32 cellular contexts compared by ENCODE assay signal in the genomic region with DNA sequence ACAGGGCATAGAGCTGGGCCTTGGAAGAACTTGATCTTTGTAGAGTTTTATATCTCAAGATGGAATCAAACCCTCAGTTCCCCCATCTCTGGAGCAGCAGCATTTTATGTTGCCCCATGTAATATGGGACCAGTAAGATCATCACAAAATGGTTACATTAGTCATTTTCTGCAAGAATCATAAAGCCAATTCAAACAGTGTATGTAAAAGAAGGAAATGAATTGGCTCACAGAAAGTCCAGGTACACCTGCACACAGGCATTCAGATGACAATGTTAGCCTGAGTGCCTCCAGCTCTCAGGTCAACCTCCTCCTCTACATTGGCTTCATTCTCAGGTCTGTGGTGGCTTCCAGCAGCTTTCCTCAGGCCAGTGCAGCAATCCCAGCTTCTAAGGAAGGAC. TPM values are rescaled to one million over a fixed set of nuclear protein-coding genes. Genes with fewer than 3 reads are reported as not detected.
DNase-seq lines count a peak whose midpoint lies in the region; ATAC-seq and TF ChIP-seq lines count a peak whose summit lies in the region.
"Had no signal": no experiment of that assay in that cellular context is flagged by ENCODE, and none has a peak within 500 bp of the region (broad histone marks: within the 10 kb centered on the region; RNA-seq: fewer than 3 reads in every experiment).

No MANE protein-coding gene starts in this region.

- peak overlapping the region; percentile 66 for H3K27ac Mint-ChIP-seq in activated CD8-positive, alpha-beta memory T cell treated with anti-CD3 and anti-CD28 coated beads, Interleukin-2, amount 10 ng/mL, durations not matched to agents 7 days and 5 days
- H3K27ac Mint-ChIP-seq in CD8-positive, alpha-beta T cell: peak overlapping the region; percentile 78
- peak overlapping the region; percentile 58 for H3K27ac Mint-ChIP-seq in activated naive CD8-positive, alpha-beta T cell
- peak overlapping the region; percentile 79 to 91 for H3K27ac Mint-ChIP-seq in natural killer cell

- peaks cover 35% of the 10 kb centered on the region for H3K4me1 Mint-ChIP-seq in activated CD8-positive, alpha-beta memory T cell treated with anti-CD3 and anti-CD28 coated beads, Interleukin-2, amount 10 ng/mL, durations not matched to agents 7 days and 5 days
- H3K4me1 Mint-ChIP-seq in CD8-positive, alpha-beta T cell (ENCODE audit: low read depth): peaks cover 37% of the 10 kb centered on the region
- peaks cover 48% of the 10 kb centered on the region for H3K4me1 Mint-ChIP-seq in activated naive CD8-positive, alpha-beta T cell (ENCODE audit: low read depth)
- peaks cover 55 to 64% of the 10 kb centered on the region in 2 donors for H3K4me1 Mint-ChIP-seq in natural killer cell

- TF ChIP-seq CTCF in CD8-positive, alpha-beta T cell (IDR thresholded peaks at IDR 0.05): no peak
- no peak for TF ChIP-seq CTCF in natural killer cell (IDR thresholded peaks at IDR 0.05)

- no peak overlapping the region for H3K4me3 Mint-ChIP-seq in activated CD8-positive, alpha-beta memory T cell treated with anti-CD3 and anti-CD28 coated beads, Interleukin-2, amount 10 ng/mL, durations not matched to agents 7 days and 5 days
- no peak overlapping the region for H3K4me3 Mint-ChIP-seq in CD8-positive, alpha-beta T cell
- H3K4me3 Mint-ChIP-seq in activated naive CD8-positive, alpha-beta T cell: no peak overlapping the region
- no peak overlapping the region for H3K4me3 Mint-ChIP-seq in natural killer cell
- H3K4me3 Mint-ChIP-seq: central memory CD8-positive, alpha-beta T cell had no signal

- DNase-seq in activated CD8-positive, alpha-beta memory T cell treated with anti-CD3 and anti-CD28 coated beads, Interleukin-2, amount 10 ng/mL, durations not matched to agents 7 days and 5 days: no peak
- no peak for DNase-seq in activated CD8-positive, alpha-beta memory T cell treated with anti-CD3 and anti-CD28 coated beads, Interleukin-2, amount 50 U/mL, for 48 hours
- no peak for DNase-seq in CD8-positive, alpha-beta T cell
- DNase-seq in natural killer cell: no peak
- DNase-seq in NCI-H146 (lab: John Stamatoyannopoulos, UW): no peak
- no peak for DNase-seq in KG1 (lab: John Stamatoyannopoulos, UW)
- DNase-seq: Caco-2; dermis blood vessel endothelial cell; DMS79 treated with DMSO at 0.1 percent for 48 hours; esophagus squamous epithelium; foreskin melanocyte; GF-D8; left cardiac atrium; mesenchymal stem cell; MM.1S; NCI-H2029 treated with DMSO at 0.1 percent for 48 hours; NCI-H2227 treated with DMSO at 0.1 percent for 48 hours; NCI-H526 treated with DMSO at 0.1 percent for 48 hours; occipital lobe; PC-9; psoas muscle; stimulated activated CD4-positive, alpha-beta T cell treated with anti-CD3 and anti-CD28 coated beads, Interleukin-15, amount 100 ng/mL, for 24 hours; stimulated activated naive CD8-positive, alpha-beta T cell treated with anti-CD3 and anti-CD28 coated beads, Interleukin-15, Interleukin-2, amounts not matched to agents 100 U/mL and 50 U/mL, for 24 hours had no signal

- no peaks in the 10 kb centered on the region for H3K27me3 Mint-ChIP-seq in activated CD8-positive, alpha-beta memory T cell treated with anti-CD3 and anti-CD28 coated beads, Interleukin-2, amount 10 ng/mL, durations not matched to agents 7 days and 5 days
- no peaks in the 10 kb centered on the region for H3K27me3 Mint-ChIP-seq in CD8-positive, alpha-beta T cell (ENCODE audit: low read depth)
- H3K27me3 Mint-ChIP-seq in activated naive CD8-positive, alpha-beta T cell: no peaks in the 10 kb centered on the region
- H3K27me3 Mint-ChIP-seq in natural killer cell (ENCODE audit: low read depth in 2 of 2): no peaks in the 10 kb centered on the region
- H3K27me3 Mint-ChIP-seq: central memory CD8-positive, alpha-beta T cell had no signal

- peaks cover 38% of the 10 kb centered on the region for H3K4me1 ChIP-seq in CD8-positive, alpha-beta T cell (ENCODE audit: insufficient read depth, low read length)
- H3K4me1 ChIP-seq: A549, Caco-2, esophagus squamous epithelium, psoas muscle, vagina had no signal

- H3K27ac ChIP-seq in CD8-positive, alpha-beta T cell (ENCODE audit: low read depth, low read length): no peak overlapping the region
- H3K27ac ChIP-seq: A549, esophagus squamous epithelium, KMS-11, PC-9, psoas muscle, vagina had no signal

- intact Hi-C loops in CD8-positive, alpha-beta T cell (cut with DNase I, micrococcal nuclease): no loop called here
- intact Hi-C loops in natural killer cell (cut with micrococcal nuclease): no loop called here

- no peak for ATAC-seq in activated CD8-positive, alpha-beta memory T cell treated with anti-CD3 and anti-CD28 coated beads, Interleukin-2, amount 10 ng/mL, durations not matched to agents 7 days and 5 days
- ATAC-seq in CD8-positive, alpha-beta T cell: no peak
- ATAC-seq in natural killer cell (no peak), HG03280 (IDR thresholded peaks at IDR 0.05; ENCODE audit: unreplicated experiment) (no peak)
- ATAC-seq: A549; HCT116; left cardiac atrium; psoas muscle; Right ventricle myocardium inferior; SK-N-SH treated with all-trans-retinoic acid at 6 μM for 48 hours; stimulated activated naive CD8-positive, alpha-beta T cell treated with anti-CD3 and anti-CD28 coated beads, Interleukin-15, Interleukin-2, amounts not matched to agents 100 U/mL and 50 U/mL, for 24 hours had no signal

- H3K36me3 ChIP-seq in CD8-positive, alpha-beta T cell (ENCODE audit: insufficient read depth, low read length): peaks cover 57% of the 10 kb centered on the region
- H3K36me3 ChIP-seq: esophagus squamous epithelium, vagina had no signal

- POLR2A ChIA-PET in CD8-positive, alpha-beta T cell (lab: Charles Lee): interaction anchor here (0.8 kb wide), 1 partner anchor 29 kb away, joined by 3 read pairs; no protein-coding TSS in a partner anchor

- H3K4me3 ChIP-seq in CD8-positive, alpha-beta T cell (ENCODE audit: low read depth, low read length): no peak overlapping the region
- H3K4me3 ChIP-seq: A549, esophagus squamous epithelium, PC-9, psoas muscle, vagina had no signal

- H3K27me3 ChIP-seq in CD8-positive, alpha-beta T cell (ENCODE audit: insufficient read depth, low read length): no peaks in the 10 kb centered on the region
- H3K27me3 ChIP-seq: esophagus squamous epithelium, vagina had no signal

- no peaks in the 10 kb centered on the region for H3K9me3 Mint-ChIP-seq in activated CD8-positive, alpha-beta memory T cell treated with anti-CD3 and anti-CD28 coated beads, Interleukin-2, amount 10 ng/mL, durations not matched to agents 7 days and 5 days (ENCODE audit: low read depth)
- H3K9me3 Mint-ChIP-seq in CD8-positive, alpha-beta T cell: no peaks in the 10 kb centered on the region
- no peaks in the 10 kb centered on the region for H3K9me3 Mint-ChIP-seq in activated naive CD8-positive, alpha-beta T cell (ENCODE audit: low read depth)
- H3K9me3 Mint-ChIP-seq in natural killer cell: no peaks in the 10 kb centered on the region
- H3K9me3 Mint-ChIP-seq: central memory CD8-positive, alpha-beta T cell had no signal

- no peaks in the 10 kb centered on the region for H3K9me3 ChIP-seq in CD8-positive, alpha-beta T cell (ENCODE audit: low read length)
- H3K9me3 ChIP-seq: A549, Caco-2, esophagus squamous epithelium, psoas muscle, vagina had no signal

- H3K36me3 Mint-ChIP-seq in activated CD8-positive, alpha-beta memory T cell treated with anti-CD3 and anti-CD28 coated beads, Interleukin-2, amount 10 ng/mL, durations not matched to agents 7 days and 5 days: peaks cover 75% of the 10 kb centered on the region
- H3K36me3 Mint-ChIP-seq in CD8-positive, alpha-beta T cell: peaks cover 91% of the 10 kb centered on the region
- peaks cover 9% of the 10 kb centered on the region for H3K36me3 Mint-ChIP-seq in activated naive CD8-positive, alpha-beta T cell
- H3K36me3 Mint-ChIP-seq in natural killer cell: peaks cover 35% of the 10 kb centered on the region

- CTCF ChIA-PET in activated CD8-positive, alpha-beta memory T cell treated with anti-CD3 and anti-CD28 coated beads, Interleukin-2, amount 10 ng/mL, durations not matched to agents 7 days and 5 days (lab: Charles Lee): interaction anchor here (1.4 to 1.6 kb wide), 2 partner anchors 12 to 27 kb away, joined by 3 to 4 read pairs; no protein-coding TSS in a partner anchor
- CTCF ChIA-PET in CD8-positive, alpha-beta T cell (lab: Charles Lee): interaction anchor here (0.6 to 1.7 kb wide), 4 partner anchors 12 to 152 kb away, joined by 3 to 6 read pairs (median 4); no protein-coding TSS in a partner anchor

RNA-seq across cellular contexts. Expression of a gene that starts 35.1 kb away (rescaled TPM):
- total RNA-seq in activated CD8-positive, alpha-beta memory T cell treated with anti-CD3 and anti-CD28 coated beads, Interleukin-2, amount 10 ng/mL, durations not matched to agents 7 days and 5 days: 100 to 1,000 TPM; 382 to 438 TPM
- 100 to 1,000 TPM; 270 to 304 TPM for total RNA-seq in CD8-positive, alpha-beta T cell
- 100 to 1,000 TPM; 464 to 542 (median 532) TPM for total RNA-seq in natural killer cell
- total RNA-seq: PC-9 had no signal
